7 cellular contexts compared by ENCODE assay signal in the genomic region with DNA sequence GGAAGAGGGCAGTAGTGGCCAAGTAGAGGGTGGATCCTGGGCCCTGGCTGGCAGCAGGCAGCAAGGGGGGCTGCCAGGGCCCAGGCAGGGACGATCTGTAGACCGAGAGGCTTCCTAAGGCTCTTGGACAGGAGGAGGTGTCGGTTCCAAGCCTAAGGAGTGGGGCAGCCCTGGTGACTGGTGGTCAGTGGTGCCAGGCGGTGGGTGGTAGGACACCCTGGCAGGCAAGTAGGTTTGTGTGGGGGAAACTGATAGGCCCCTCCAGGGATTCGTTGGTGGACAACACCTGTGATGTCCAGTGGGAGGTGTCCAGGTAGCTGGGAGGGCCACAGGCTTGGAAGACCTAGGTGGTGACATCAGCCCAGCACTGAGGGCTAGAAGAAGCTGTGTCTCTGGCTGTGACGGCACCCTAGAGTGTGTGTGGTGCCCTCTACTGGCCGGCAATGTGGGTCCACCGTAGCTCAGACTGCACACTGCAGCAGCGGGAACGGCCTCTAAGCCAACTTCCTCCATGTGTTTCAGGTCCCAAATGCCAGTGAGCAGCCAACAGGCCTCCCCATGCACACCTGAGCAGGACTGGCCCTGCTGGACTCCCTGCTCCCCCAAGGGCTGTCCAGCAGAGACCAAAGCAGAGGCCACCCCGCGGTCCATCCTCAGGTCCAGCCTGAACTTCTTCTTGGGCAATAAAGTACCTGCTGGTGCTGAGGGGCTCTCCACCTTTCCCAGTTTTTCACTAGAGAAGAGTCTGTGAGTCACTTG. TPM values are rescaled to one million over a fixed set of nuclear protein-coding genes. Genes with fewer than 3 reads are reported as not detected.
DNase-seq lines count a peak whose midpoint lies in the region; ATAC-seq and TF ChIP-seq lines count a peak whose summit lies in the region.

No MANE protein-coding gene starts in this region.

- H3K27me3 Mint-ChIP-seq in activated B cell treated with CpG ODN at 0.5 μM for 24 hours: peaks cover 17% of the 10 kb centered on the region

- H3K4me3 Mint-ChIP-seq in activated B cell treated with CpG ODN at 0.5 μM for 24 hours: no peak overlapping the region

- no peak overlapping the region for H3K4me3 ChIP-seq in GM12865 (ENCODE audit: low read depth, low read length)

- DNase-seq in GM12865 (ENCODE audit: low read depth) (peak; percentile 74), NAMALWA (ENCODE audit: low spot score) (peak; percentile 85), activated B cell treated with CpG ODN at 0.5 μM for 24 hours (peak; percentile 48), caudate nucleus (lab: John Stamatoyannopoulos, UW) (peak in 43 of 61 donors; percentile 2 to 62 (median 20)), left lobe of liver (ENCODE audit: low spot score) (peak; percentile 65)
- DNase-seq in stimulated activated CD8-positive, alpha-beta memory T cell treated with anti-CD3 and anti-CD28 coated beads, Interleukin-12 subunit alpha, Interleukin-12 subunit beta, amount 100 ng/mL, for 4 hours (ENCODE audit: low read depth): peak; percentile 37

- H3K4me1 Mint-ChIP-seq in activated B cell treated with CpG ODN at 0.5 μM for 24 hours: no peaks in the 10 kb centered on the region

- peak; percentile 87 for TF ChIP-seq CTCF in GM12865 (IDR thresholded peaks at IDR 0.05; ENCODE audit: insufficient read depth, low read depth, low read length, missing control alignments)
- TF ChIP-seq CTCF in activated B cell treated with CpG ODN at 0.5 μM for 24 hours (IDR thresholded peaks at IDR 0.05): no peak

- H3K27ac Mint-ChIP-seq in activated B cell treated with CpG ODN at 0.5 μM for 24 hours: no peak overlapping the region

- POLR2A ChIA-PET in activated B cell treated with CpG ODN at 0.5 μM for 24 hours (lab: Charles Lee): interaction anchor here (1.9 kb wide), 1 partner anchor 9 kb away, joined by 12 read pairs; a partner anchor contains a TSS

- no peaks in the 10 kb centered on the region for H3K36me3 Mint-ChIP-seq in activated B cell treated with CpG ODN at 0.5 μM for 24 hours (ENCODE audit: low read depth)

- H3K9me3 Mint-ChIP-seq in activated B cell treated with CpG ODN at 0.5 μM for 24 hours: no peaks in the 10 kb centered on the region

- H3K27ac ChIP-seq in caudate nucleus (ENCODE audit: low read depth, low read length): no peak overlapping the region

- intact Hi-C loops in activated B cell treated with CpG ODN at 0.5 μM for 24 hours (cut with micrococcal nuclease): no loop called here

- CTCF ChIA-PET in activated B cell treated with CpG ODN at 0.5 μM for 24 hours (lab: Charles Lee): interaction anchor here (1.0 to 2.6 kb wide), 5 partner anchors 9 to 681 kb away, joined by 3 to 18 read pairs (median 4); a partner anchor contains a TSS

- ATAC-seq in activated B cell treated with CpG ODN at 0.5 μM for 24 hours (ENCODE audit: low read depth): peak; percentile 95
- peak; percentile 85 for ATAC-seq in left lobe of liver
- ATAC-seq in GM18502 (IDR thresholded peaks at IDR 0.05; ENCODE audit: poor library complexity, unreplicated experiment): no peak

RNA-seq across cellular contexts. Expression of a gene that starts 9.4 kb away (rescaled TPM):
- total RNA-seq in activated B cell treated with CpG ODN at 0.5 μM for 24 hours (49.6 and 51.2 TPM in 2 replicates), left lobe of liver (23.6 TPM)

RNA-seq across cellular contexts. Expression of a gene that starts 22.2 kb away (rescaled TPM):
- total RNA-seq in activated B cell treated with CpG ODN at 0.5 μM for 24 hours: 0.33 TPM in 1 of 2 replicates, not detected in the other
- 72.1 TPM for total RNA-seq in left lobe of liver

RNA-seq across cellular contexts. Expression of a gene that starts 54.0 kb away (rescaled TPM):
- total RNA-seq in activated B cell treated with CpG ODN at 0.5 μM for 24 hours (not detected in 2 replicates), left lobe of liver (not detected)

Comparison
In these comparisons a context has a peak if more than half of its experiments do, and no peak if none do; other contexts are left out.
1. DNase-seq: peak in every context shown above with its lines; median percentile 85 in NAMALWA; 74 in GM12865; 65 in left lobe of liver; 48 in activated B cell treated with CpG ODN at 0.5 μM for 24 hours; 37 in stimulated activated CD8-positive, alpha-beta memory T cell treated with anti-CD3 and anti-CD28 coated beads, Interleukin-12 subunit alpha, Interleukin-12 subunit beta, amount 100 ng/mL, for 4 hours; 20 in caudate nucleus.
2. RNA of a gene that starts 22.2 kb away (total RNA-seq): 72.1 TPM in left lobe of liver (single experiment); 0.33 TPM in activated B cell treated with CpG ODN at 0.5 μM for 24 hours; every median in the first group is over 10 times any median in the second.